In the genomic region with DNA sequence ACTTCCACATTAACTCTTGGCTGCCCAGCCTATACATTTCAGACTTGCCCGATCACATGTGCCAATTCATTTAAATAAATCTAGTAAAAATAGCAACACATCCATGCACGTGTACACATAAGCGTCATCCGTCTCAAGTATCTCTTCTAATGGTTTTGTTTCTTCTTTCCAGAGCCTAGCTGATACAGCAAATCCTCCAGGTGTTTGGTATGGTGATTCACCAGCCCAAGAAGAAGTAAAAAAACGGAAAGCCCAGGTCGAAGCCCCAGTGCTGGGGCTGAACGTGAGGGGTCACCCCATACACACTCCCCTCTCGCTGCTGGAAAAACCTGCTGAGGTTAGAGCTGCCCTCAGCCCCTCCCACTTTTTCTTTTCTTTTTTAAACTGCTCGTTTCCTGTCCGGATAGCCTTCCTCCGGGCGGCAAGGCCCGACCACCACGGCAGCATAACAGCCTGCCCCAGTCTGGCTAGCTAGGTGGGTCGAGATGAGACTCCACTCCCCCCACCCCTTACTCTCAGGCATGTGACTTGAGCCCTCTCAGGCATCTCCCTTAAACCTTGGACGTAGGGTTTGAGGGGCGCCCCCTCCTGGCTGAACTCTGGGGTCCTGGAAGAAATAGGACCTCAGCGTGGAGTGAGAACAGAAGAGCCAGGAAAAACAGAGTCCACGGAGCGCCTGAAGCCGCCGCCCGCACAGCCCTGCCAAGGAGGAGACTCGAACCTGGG, we compare ENCODE assay signal across 8 cellular contexts. TPM values are rescaled to one million over a fixed set of nuclear protein-coding genes. Genes with fewer than 3 reads are reported as not detected.
DNase-seq lines count a peak whose midpoint lies in the region; ATAC-seq and TF ChIP-seq lines count a peak whose summit lies in the region.

No MANE protein-coding gene starts in this region.

- no peaks in the 10 kb centered on the region for H3K79me2 ChIP-seq in OCI-LY7 (ENCODE audit: insufficient read depth, low read depth, low read length)

- H3K4me1 Mint-ChIP-seq in endodermal cell = peaks cover 3% of the 10 kb centered on the region
- H3K4me1 Mint-ChIP-seq in stimulated activated memory B cell treated with anti-CD40 and anti-IgM and Interleukin-4, amounts not matched to agents 10 μg/mL and 1 μg/mL and 100 μg/mL, for 72 hours = peaks cover 31% of the 10 kb centered on the region

- peak overlapping the region; percentile 37 for H3K27ac ChIP-seq in OCI-LY7 (ENCODE audit: low read depth, low read length, poor library complexity, severe bottlenecking)
- H3K27ac ChIP-seq in endodermal cell (ENCODE audit: low read depth, low read length) = no peak overlapping the region

- peaks cover 88% of the 10 kb centered on the region for H3K27me3 Mint-ChIP-seq in endodermal cell (ENCODE audit: insufficient read depth)
- peaks cover 87% of the 10 kb centered on the region for H3K27me3 Mint-ChIP-seq in stimulated activated memory B cell treated with anti-CD40 and anti-IgM and Interleukin-4, amounts not matched to agents 10 μg/mL and 1 μg/mL and 100 μg/mL, for 72 hours

- H3K36me3 ChIP-seq in BJ (ENCODE audit: control insufficient read depth, insufficient read depth, low read length) (no peaks in the 10 kb centered on the region), OCI-LY7 (ENCODE audit: insufficient read depth, low read length) (no peaks in the 10 kb centered on the region), endodermal cell (ENCODE audit: control insufficient read depth, insufficient read depth, low read length) (no peaks in the 10 kb centered on the region)

- POLR2A ChIA-PET in BJ (lab: Charles Lee) = no interaction called here
- POLR2A ChIA-PET in OCI-LY7 (lab: Charles Lee) = interaction anchor here (0.6 to 0.9 kb wide), 2 partner anchors 110 to 738 kb away, joined by 3 read pairs; no protein-coding TSS in a partner anchor

- no peaks in the 10 kb centered on the region for H3K9me3 Mint-ChIP-seq in endodermal cell
- H3K9me3 Mint-ChIP-seq in stimulated activated memory B cell treated with anti-CD40 and anti-IgM and Interleukin-4, amounts not matched to agents 10 μg/mL and 1 μg/mL and 100 μg/mL, for 72 hours = peaks cover 2% of the 10 kb centered on the region

- TF ChIP-seq CTCF in BJ (IDR thresholded peaks at IDR 0.05; ENCODE audit: insufficient read depth, low read depth, low read length) (peak; percentile 26), GM12875 (IDR thresholded peaks at IDR 0.05; ENCODE audit: borderline replicate concordance, insufficient read depth, low read depth, low read length) (peak; percentile 58), OCI-LY7 (conservative IDR thresholded peaks at IDR 0.05; ENCODE audit: low read length) (peak; percentile 91), endodermal cell (conservative IDR thresholded peaks at IDR 0.05) (peak; percentile 82)

- DNase-seq in BJ (ENCODE audit: low read depth) (no peak), OCI-LY7 (ENCODE audit: low spot score) (peak; percentile 81), endodermal cell (peak; percentile 95), NCI-H187 (lab: John Stamatoyannopoulos, UW) (no peak), left cardiac atrium (no peak), anterior cingulate cortex (lab: John Stamatoyannopoulos, UW) (no peak)

- peaks cover 9% of the 10 kb centered on the region for H3K27me3 ChIP-seq in BJ (ENCODE audit: control insufficient read depth, insufficient read depth, low read length)
- H3K27me3 ChIP-seq in endodermal cell (ENCODE audit: control insufficient read depth, insufficient read depth, low read length, poor library complexity, severe bottlenecking) = peaks cover 93% of the 10 kb centered on the region

- H3K4me3 Mint-ChIP-seq in endodermal cell = peak overlapping the region; percentile 48
- peak overlapping the region; percentile 50 for H3K4me3 Mint-ChIP-seq in stimulated activated memory B cell treated with anti-CD40 and anti-IgM and Interleukin-4, amounts not matched to agents 10 μg/mL and 1 μg/mL and 100 μg/mL, for 72 hours

- intact Hi-C loops in OCI-LY7 (cut with micrococcal nuclease; ENCODE audit: unreplicated experiment) = no loop called here
- intact Hi-C loops in left cardiac atrium (cut with DNase I) = no loop called here

- CTCF ChIA-PET in BJ (lab: Yijun Ruan, JAX) (interaction anchor here (0.6 to 1.4 kb wide), 3 partner anchors 9 to 1069 kb away, joined by 3 to 5 read pairs (median 3); no protein-coding TSS in a partner anchor), OCI-LY7 (lab: Charles Lee; ENCODE audit: unreplicated experiment) (no interaction called here)

- H3K36me3 Mint-ChIP-seq in endodermal cell (ENCODE audit: low read depth) = no peaks in the 10 kb centered on the region
- no peaks in the 10 kb centered on the region for H3K36me3 Mint-ChIP-seq in stimulated activated memory B cell treated with anti-CD40 and anti-IgM and Interleukin-4, amounts not matched to agents 10 μg/mL and 1 μg/mL and 100 μg/mL, for 72 hours

- H3K9me3 ChIP-seq in OCI-LY7 (ENCODE audit: low read length) = no peaks in the 10 kb centered on the region
- no peaks in the 10 kb centered on the region for H3K9me3 ChIP-seq in endodermal cell (ENCODE audit: control insufficient read depth, low read length)

- peaks cover 13% of the 10 kb centered on the region for H3K4me1 ChIP-seq in OCI-LY7 (ENCODE audit: insufficient read depth, low read length, poor library complexity, severe bottlenecking)
- peaks cover 2% of the 10 kb centered on the region for H3K4me1 ChIP-seq in endodermal cell (ENCODE audit: control insufficient read depth, insufficient read depth, low read length)

- no peak overlapping the region for H3K4me3 ChIP-seq in BJ (ENCODE audit: low read depth, low read length)
- H3K4me3 ChIP-seq in GM12875 (ENCODE audit: low read depth, low read length) = peak overlapping the region; percentile 45
- peak overlapping the region; percentile 53 for H3K4me3 ChIP-seq in OCI-LY7 (ENCODE audit: low read depth, low read length, poor library complexity, severe bottlenecking)
- H3K4me3 ChIP-seq in endodermal cell (ENCODE audit: low read length) = peak overlapping the region; percentile 36

- 19 to 27% methylated on average over 13 to 24 of the region's 24 CpGs for WGBS in endodermal cell (ENCODE audit: insufficient coverage in 1 of 2, insufficient read length in 1 of 2), 2 experiments

- peak overlapping the region; percentile 72 for H3K4me2 ChIP-seq in OCI-LY7 (ENCODE audit: low read length)

- H3K9ac ChIP-seq in endodermal cell (ENCODE audit: extremely low read depth, low read length, poor library complexity, severe bottlenecking) = no peak overlapping the region

- H3K27ac Mint-ChIP-seq in endodermal cell = peak overlapping the region; percentile 32
- H3K27ac Mint-ChIP-seq in stimulated activated memory B cell treated with anti-CD40 and anti-IgM and Interleukin-4, amounts not matched to agents 10 μg/mL and 1 μg/mL and 100 μg/mL, for 72 hours = peak overlapping the region; percentile 47

- peak; percentile 41 for ATAC-seq in stimulated activated memory B cell treated with anti-CD40 and anti-IgM and Interleukin-4, amounts not matched to agents 10 μg/mL and 1 μg/mL and 100 μg/mL, for 72 hours
- no peak for ATAC-seq in left cardiac atrium

- H4K20me1 ChIP-seq in OCI-LY7 (ENCODE audit: insufficient read depth, low read length) = no peaks in the 10 kb centered on the region

- H3K9me2 ChIP-seq in OCI-LY7 (ENCODE audit: insufficient read depth, low read length) = no peaks in the 10 kb centered on the region

- BruUV-seq in OCI-LY7 (replicated peaks; lab: Mats Ljungman, UMichigan) = no TSS peak

- H2AFZ ChIP-seq in OCI-LY7 (ENCODE audit: low read length) = peak overlapping the region; percentile 89

RNA-seq across cellular contexts. Expression of a gene that starts 13.9 kb away (rescaled TPM):
- polyA plus RNA-seq in BJ (2011; rRNA removed) = 0.33 and 0.64 TPM in 2 replicates
- 0.33 TPM in 1 of 2 replicates, not detected in the other for polyA minus RNA-seq in BJ (2011; rRNA and poly(A)+ RNA removed)
- not detected in 2 replicates for total RNA-seq in OCI-LY7 (2014; rRNA removed; shearing (Covaris generic))
- total RNA-seq in OCI-LY7 (2022) (not detected in 2 replicates), endodermal cell (under 1 TPM in 1 of 2 donors, not detected in 1; 0.29 TPM), left cardiac atrium (not detected)
- not detected for polyA plus RNA-seq in endodermal cell (2013, experiment 1 of 2)
- not detected for polyA plus RNA-seq in endodermal cell (2013, experiment 2 of 2)

RNA-seq across cellular contexts. Expression of a gene that starts 39.2 kb away (rescaled TPM):
- polyA plus RNA-seq in BJ (2011; rRNA removed) = 0.63 and 0.77 TPM in 2 replicates
- 1.2 and 2.0 TPM in 2 replicates for polyA minus RNA-seq in BJ (2011; rRNA and poly(A)+ RNA removed)
- 3.4 and 4.8 TPM in 2 replicates for total RNA-seq in OCI-LY7 (2014; rRNA removed; shearing (Covaris generic))
- total RNA-seq in OCI-LY7 (2022) (8.5 and 9.1 TPM in 2 replicates), endodermal cell (1 to 10 TPM; 5.1 to 6.3 TPM), left cardiac atrium (1 to 10 TPM; 6.5 to 6.7 TPM)
- 11.4 TPM for polyA plus RNA-seq in endodermal cell (2013, experiment 1 of 2)
- 10.5 TPM for polyA plus RNA-seq in endodermal cell (2013, experiment 2 of 2)

Comparison
In these comparisons a context has a peak if more than half of its experiments do, and no peak if none do; other contexts are left out.
1. DNase-seq: peak in OCI-LY7 (single experiment) and endodermal cell (single experiment); none in BJ (single experiment), NCI-H187 (0 of 2), left cardiac atrium (single experiment) and anterior cingulate cortex (0 of 58).
2. CTCF ChIP-seq: peak in every context shown above with its lines; median percentile 91 in OCI-LY7; 82 in endodermal cell; 58 in GM12875; 26 in BJ.